In the genomic region with DNA sequence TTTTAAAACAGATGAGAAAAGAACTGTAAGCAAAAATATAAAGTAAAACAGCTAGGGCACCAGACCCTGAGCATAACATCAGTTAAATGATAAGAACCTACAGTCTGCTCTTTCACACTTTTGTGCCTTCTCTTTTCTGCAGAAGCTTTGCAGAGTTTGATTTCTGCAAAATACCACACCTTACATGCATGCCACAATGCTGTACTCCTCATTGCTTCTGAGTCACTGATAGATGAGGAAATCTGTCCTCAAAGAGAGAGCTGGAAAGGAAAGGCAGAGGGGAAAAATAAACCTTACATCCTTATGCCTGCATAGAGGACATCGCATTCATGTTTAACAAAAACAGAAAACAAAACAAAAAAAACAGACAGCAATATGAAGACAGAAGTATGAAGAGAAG, we compare ENCODE assay signal across 24 cellular contexts.
DNase-seq lines count a peak whose midpoint lies in the region; ATAC-seq, FAIRE-seq and TF ChIP-seq lines count a peak whose summit lies in the region.
"Had no signal": no experiment of that assay in that cellular context is flagged by ENCODE, and none has a peak within 500 bp of the region (broad histone marks: within the 10 kb centered on the region; RNA-seq: fewer than 3 reads in every experiment).

No MANE protein-coding gene starts in this region.

- TF ChIP-seq CTCF in bronchial epithelial cell (IDR thresholded peaks at IDR 0.05; ENCODE audit: insufficient read depth, low read length, severe bottlenecking) (no peak), mucosa of descending colon (IDR thresholded peaks at IDR 0.05) (no peak)

- no peaks in the 10 kb centered on the region for H3K9me3 ChIP-seq in mucosa of descending colon
- H3K9me3 ChIP-seq: SJSA1 had no signal

- H3K4me3 ChIP-seq in bronchial epithelial cell (ENCODE audit: low read depth, low read length): no peak overlapping the region
- H3K4me3 ChIP-seq in mucosa of descending colon: no peak overlapping the region
- H3K4me3 ChIP-seq: GM23338, SJSA1 had no signal

- intact Hi-C loops in mucosa of descending colon (cut with DNase I, micrococcal nuclease): no loop called here

- no peaks in the 10 kb centered on the region for H3K27me3 ChIP-seq in bronchial epithelial cell (ENCODE audit: control insufficient read depth, insufficient read depth, low read length)

- H3K36me3 ChIP-seq in bronchial epithelial cell (ENCODE audit: control insufficient read depth, insufficient read depth, low read length): no peaks in the 10 kb centered on the region
- H3K36me3 ChIP-seq in mucosa of descending colon (ENCODE audit: low read depth): no peaks in the 10 kb centered on the region
- H3K36me3 ChIP-seq: SJSA1 had no signal

- no peak for ATAC-seq in mucosa of descending colon
- ATAC-seq: GM23338, Right ventricle myocardium inferior had no signal

- no peaks in the 10 kb centered on the region for H3K4me1 ChIP-seq in mucosa of descending colon (ENCODE audit: low read depth)
- H3K4me1 ChIP-seq: SJSA1 had no signal

- no peak for FAIRE-seq in bronchial epithelial cell (lab: Jason Lieb, UNC)
- FAIRE-seq: GM12891, RCC 7860 had no signal

- DNase-seq in AG08395 (ENCODE audit: low spot score) (peak; percentile 46), GM04504 (ENCODE audit: low read depth) (peak; percentile 5), bronchial epithelial cell (ENCODE audit: low read depth) (peak; percentile 18), fibroblast of peridontal ligament (ENCODE audit: extremely low read depth) (peak; percentile 35), mucosa of descending colon (no peak), NCI-H2107 (lab: John Stamatoyannopoulos, UW) (no peak), DMS53 (lab: John Stamatoyannopoulos, UW) (no peak)
- DNase-seq in effector CD8-positive, alpha-beta T cell (lab: John Stamatoyannopoulos, UW): no peak
- DNase-seq: 8988T; CD4-positive, CD25-positive, alpha-beta regulatory T cell; DMS79; HCEC 1CT; MV-4-11; NCI-H1105 treated with DMSO at 0.1 percent for 48 hours; NCI-H1694; NCI-H2081; NCI-H446; NCI-H526; OCI-M1 had no signal

Comparison
In these comparisons a context has a peak if more than half of its experiments do, and no peak if none do; other contexts are left out.
1. DNase-seq: peak in AG08395 (single experiment), GM04504 (single experiment), bronchial epithelial cell (single experiment) and fibroblast of peridontal ligament (single experiment); none in mucosa of descending colon (0 of 3), NCI-H2107 (single experiment), effector CD8-positive, alpha-beta T cell (single experiment) and DMS53 (single experiment).